In genomic region chr17:79933863-79934652, GRCh38 we compare ENCODE assay signal across 8 cellular contexts.
DNase-seq lines count a peak whose midpoint lies in the region; FAIRE-seq and TF ChIP-seq lines count a peak whose summit lies in the region.

No MANE protein-coding gene starts in this region.

- H3K36me3 Mint-ChIP-seq in progenitor cell of endocrine pancreas (ENCODE audit: insufficient read depth), result no peaks in the 10 kb centered on the region

- peak; percentile 21 for DNase-seq in GM12865 (ENCODE audit: low read depth)
- peak; percentile 77 for DNase-seq in NCI-H460 (ENCODE audit: extremely low read depth, low read depth)
- DNase-seq in dorsolateral prefrontal cortex, result peak in 8 of 10 donors; percentile 65 to 81 (median 74)
- DNase-seq in progenitor cell of endocrine pancreas (ENCODE audit: low spot score, unreplicated experiment), result no peak
- DNase-seq in GM19239 (ENCODE audit: insufficient read length, low spot score), result no peak
- no peak for DNase-seq in NCI-H1930 (lab: John Stamatoyannopoulos, UW)
- DNase-seq in activated T-cell treated with anti-CD3 and anti-CD28 coated beads for 4 hours, result no peak
- no peak for DNase-seq in effector CD4-positive, alpha-beta T cell

- peaks cover 25% of the 10 kb centered on the region for H3K4me1 Mint-ChIP-seq in progenitor cell of endocrine pancreas (ENCODE audit: low read depth)

- H3K4me3 ChIP-seq in GM12865 (ENCODE audit: low read depth, low read length), result no peak overlapping the region
- peak overlapping the region in 2 of 59 donors; percentile 12 to 13 for H3K4me3 ChIP-seq in dorsolateral prefrontal cortex

- H3K27me3 Mint-ChIP-seq in progenitor cell of endocrine pancreas, result no peaks in the 10 kb centered on the region

- no peak overlapping the region for H3K4me3 Mint-ChIP-seq in progenitor cell of endocrine pancreas (ENCODE audit: low read depth)

- H3K27ac ChIP-seq in dorsolateral prefrontal cortex, result peak overlapping the region in 20 of 59 donors; percentile 8 to 77 (median 48)

- intact Hi-C loops in dorsolateral prefrontal cortex (cut with DNase I), result no loop called here

- peak overlapping the region; percentile 34 for H3K27ac Mint-ChIP-seq in progenitor cell of endocrine pancreas

- FAIRE-seq in GM19239 (lab: Jason Lieb, UNC), result no peak

- no peaks in the 10 kb centered on the region for H3K9me3 Mint-ChIP-seq in progenitor cell of endocrine pancreas (ENCODE audit: low read depth)

- TF ChIP-seq CTCF in GM12865 (IDR thresholded peaks at IDR 0.05; ENCODE audit: insufficient read depth, low read depth, low read length, missing control alignments), result no peak
- TF ChIP-seq CTCF in dorsolateral prefrontal cortex (IDR thresholded peaks at IDR 0.05 in 54 of 56, conservative IDR thresholded peaks at IDR 0.05 in 2 of 56; ENCODE audit: low read depth in 1 of 56, partially characterized antibody in 56 of 56), result peak in 18 of 56 donors; percentile 8 to 39 (median 22)
- no peak for TF ChIP-seq CTCF in progenitor cell of endocrine pancreas (IDR thresholded peaks at IDR 0.05; ENCODE audit: unreplicated experiment)

- peaks cover 0 to 20% (median 0%) of the 10 kb centered on the region in 45 donors for H3K27me3 ChIP-seq in dorsolateral prefrontal cortex

Comparison
In these comparisons a context has a peak if more than half of its experiments do, and no peak if none do; other contexts are left out.
1. DNase-seq: peak in GM12865 (single experiment), NCI-H460 (single experiment) and dorsolateral prefrontal cortex (8 of 10); none in progenitor cell of endocrine pancreas (single experiment), GM19239 (single experiment), NCI-H1930 (0 of 2), activated T-cell treated with anti-CD3 and anti-CD28 coated beads for 4 hours (single experiment) and effector CD4-positive, alpha-beta T cell (single experiment).